ENCODE assay signal across 1 cellular context in genomic region chr15:33623010-33623409, GRCh38.
TF ChIP-seq lines count a peak whose summit lies in the region.

No MANE protein-coding gene starts in this region.

TF ChIP-seq in SK-N-SH, 30 proteins besides CTCF, POLR2A, EP300 and RAD21 (continued from another document):
- no peak for TF ChIP-seq IRF3 (IDR thresholded peaks at IDR 0.05; ENCODE audit: low read depth, low read length)
- TF ChIP-seq FOXJ3 (CRISPR knock-in tag; IDR thresholded peaks at IDR 0.05) = no peak
- TF ChIP-seq EZH2phosphoT487 (IDR thresholded peaks at IDR 0.05; ENCODE audit: borderline replicate concordance, low read depth) = no peak
- no peak for TF ChIP-seq TAF1 (IDR thresholded peaks at IDR 0.05; ENCODE audit: borderline replicate concordance, low read depth, low read length)
- no peak for TF ChIP-seq JUND (IDR thresholded peaks at IDR 0.05)
- no peak for TF ChIP-seq YY1 (IDR thresholded peaks at IDR 0.05; ENCODE audit: low read depth)
